1 cellular context compared by ENCODE assay signal in the genomic region with DNA sequence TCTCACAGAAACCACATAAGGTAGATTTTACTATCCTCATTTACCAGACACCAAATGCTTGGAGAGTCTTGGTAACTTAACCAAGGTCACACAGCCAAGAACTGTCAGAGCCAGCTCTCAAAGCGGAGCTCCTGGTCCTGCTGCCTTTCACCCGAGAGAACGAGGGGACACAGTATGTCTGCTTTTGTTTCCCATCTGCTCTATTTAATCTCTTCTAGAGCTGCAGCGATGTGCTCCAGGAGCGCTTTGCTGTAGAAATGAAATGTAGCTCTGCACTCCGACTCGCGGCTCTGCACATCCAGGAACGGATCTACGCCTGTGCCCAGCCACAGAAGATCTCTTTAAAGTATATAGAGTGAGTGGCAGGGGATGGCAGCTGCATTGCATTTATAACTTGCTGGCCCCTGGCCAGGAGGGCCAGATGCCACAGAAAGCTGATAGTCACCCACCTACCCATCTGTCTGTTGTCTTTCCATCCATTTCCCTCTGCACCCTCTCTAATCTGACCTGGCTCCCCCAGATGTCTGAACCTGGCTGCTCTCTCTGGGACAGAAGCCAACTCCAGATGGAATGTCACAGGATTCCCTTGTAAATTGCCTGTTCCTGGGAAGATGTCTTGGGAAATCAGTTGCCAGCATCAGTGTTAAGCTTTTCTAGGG.
TF ChIP-seq lines count a peak whose summit lies in the region.

No MANE protein-coding gene starts in this region.

TF ChIP-seq in H1, 55 proteins besides CTCF, POLR2A, EP300 and RAD21 (continued from another document):
- TF ChIP-seq, protein P1, sequence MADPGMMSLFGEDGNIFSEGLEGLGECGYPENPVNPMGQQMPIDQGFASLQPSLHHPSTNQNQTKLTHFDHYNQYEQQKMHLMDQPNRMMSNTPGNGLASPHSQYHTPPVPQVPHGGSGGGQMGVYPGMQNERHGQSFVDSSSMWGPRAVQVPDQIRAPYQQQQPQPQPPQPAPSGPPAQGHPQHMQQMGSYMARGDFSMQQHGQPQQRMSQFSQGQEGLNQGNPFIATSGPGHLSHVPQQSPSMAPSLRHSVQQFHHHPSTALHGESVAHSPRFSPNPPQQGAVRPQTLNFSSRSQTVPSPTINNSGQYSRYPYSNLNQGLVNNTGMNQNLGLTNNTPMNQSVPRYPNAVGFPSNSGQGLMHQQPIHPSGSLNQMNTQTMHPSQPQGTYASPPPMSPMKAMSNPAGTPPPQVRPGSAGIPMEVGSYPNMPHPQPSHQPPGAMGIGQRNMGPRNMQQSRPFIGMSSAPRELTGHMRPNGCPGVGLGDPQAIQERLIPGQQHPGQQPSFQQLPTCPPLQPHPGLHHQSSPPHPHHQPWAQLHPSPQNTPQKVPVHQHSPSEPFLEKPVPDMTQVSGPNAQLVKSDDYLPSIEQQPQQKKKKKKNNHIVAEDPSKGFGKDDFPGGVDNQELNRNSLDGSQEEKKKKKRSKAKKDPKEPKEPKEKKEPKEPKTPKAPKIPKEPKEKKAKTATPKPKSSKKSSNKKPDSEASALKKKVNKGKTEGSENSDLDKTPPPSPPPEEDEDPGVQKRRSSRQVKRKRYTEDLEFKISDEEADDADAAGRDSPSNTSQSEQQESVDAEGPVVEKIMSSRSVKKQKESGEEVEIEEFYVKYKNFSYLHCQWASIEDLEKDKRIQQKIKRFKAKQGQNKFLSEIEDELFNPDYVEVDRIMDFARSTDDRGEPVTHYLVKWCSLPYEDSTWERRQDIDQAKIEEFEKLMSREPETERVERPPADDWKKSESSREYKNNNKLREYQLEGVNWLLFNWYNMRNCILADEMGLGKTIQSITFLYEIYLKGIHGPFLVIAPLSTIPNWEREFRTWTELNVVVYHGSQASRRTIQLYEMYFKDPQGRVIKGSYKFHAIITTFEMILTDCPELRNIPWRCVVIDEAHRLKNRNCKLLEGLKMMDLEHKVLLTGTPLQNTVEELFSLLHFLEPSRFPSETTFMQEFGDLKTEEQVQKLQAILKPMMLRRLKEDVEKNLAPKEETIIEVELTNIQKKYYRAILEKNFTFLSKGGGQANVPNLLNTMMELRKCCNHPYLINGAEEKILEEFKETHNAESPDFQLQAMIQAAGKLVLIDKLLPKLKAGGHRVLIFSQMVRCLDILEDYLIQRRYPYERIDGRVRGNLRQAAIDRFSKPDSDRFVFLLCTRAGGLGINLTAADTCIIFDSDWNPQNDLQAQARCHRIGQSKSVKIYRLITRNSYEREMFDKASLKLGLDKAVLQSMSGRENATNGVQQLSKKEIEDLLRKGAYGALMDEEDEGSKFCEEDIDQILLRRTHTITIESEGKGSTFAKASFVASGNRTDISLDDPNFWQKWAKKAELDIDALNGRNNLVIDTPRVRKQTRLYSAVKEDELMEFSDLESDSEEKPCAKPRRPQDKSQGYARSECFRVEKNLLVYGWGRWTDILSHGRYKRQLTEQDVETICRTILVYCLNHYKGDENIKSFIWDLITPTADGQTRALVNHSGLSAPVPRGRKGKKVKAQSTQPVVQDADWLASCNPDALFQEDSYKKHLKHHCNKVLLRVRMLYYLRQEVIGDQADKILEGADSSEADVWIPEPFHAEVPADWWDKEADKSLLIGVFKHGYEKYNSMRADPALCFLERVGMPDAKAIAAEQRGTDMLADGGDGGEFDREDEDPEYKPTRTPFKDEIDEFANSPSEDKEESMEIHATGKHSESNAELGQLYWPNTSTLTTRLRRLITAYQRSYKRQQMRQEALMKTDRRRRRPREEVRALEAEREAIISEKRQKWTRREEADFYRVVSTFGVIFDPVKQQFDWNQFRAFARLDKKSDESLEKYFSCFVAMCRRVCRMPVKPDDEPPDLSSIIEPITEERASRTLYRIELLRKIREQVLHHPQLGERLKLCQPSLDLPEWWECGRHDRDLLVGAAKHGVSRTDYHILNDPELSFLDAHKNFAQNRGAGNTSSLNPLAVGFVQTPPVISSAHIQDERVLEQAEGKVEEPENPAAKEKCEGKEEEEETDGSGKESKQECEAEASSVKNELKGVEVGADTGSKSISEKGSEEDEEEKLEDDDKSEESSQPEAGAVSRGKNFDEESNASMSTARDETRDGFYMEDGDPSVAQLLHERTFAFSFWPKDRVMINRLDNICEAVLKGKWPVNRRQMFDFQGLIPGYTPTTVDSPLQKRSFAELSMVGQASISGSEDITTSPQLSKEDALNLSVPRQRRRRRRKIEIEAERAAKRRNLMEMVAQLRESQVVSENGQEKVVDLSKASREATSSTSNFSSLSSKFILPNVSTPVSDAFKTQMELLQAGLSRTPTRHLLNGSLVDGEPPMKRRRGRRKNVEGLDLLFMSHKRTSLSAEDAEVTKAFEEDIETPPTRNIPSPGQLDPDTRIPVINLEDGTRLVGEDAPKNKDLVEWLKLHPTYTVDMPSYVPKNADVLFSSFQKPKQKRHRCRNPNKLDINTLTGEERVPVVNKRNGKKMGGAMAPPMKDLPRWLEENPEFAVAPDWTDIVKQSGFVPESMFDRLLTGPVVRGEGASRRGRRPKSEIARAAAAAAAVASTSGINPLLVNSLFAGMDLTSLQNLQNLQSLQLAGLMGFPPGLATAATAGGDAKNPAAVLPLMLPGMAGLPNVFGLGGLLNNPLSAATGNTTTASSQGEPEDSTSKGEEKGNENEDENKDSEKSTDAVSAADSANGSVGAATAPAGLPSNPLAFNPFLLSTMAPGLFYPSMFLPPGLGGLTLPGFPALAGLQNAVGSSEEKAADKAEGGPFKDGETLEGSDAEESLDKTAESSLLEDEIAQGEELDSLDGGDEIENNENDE (IDR thresholded peaks at IDR 0.05; ENCODE audit: insufficient replicate concordance, low read length): no peak
- no peak for TF ChIP-seq TBP (IDR thresholded peaks at IDR 0.05; ENCODE audit: low read depth, low read length)
- no peak for TF ChIP-seq POU5F1 (IDR thresholded peaks at IDR 0.05; ENCODE audit: low read depth, low read length)
- TF ChIP-seq HDAC6 (IDR thresholded peaks at IDR 0.05; ENCODE audit: low read depth, low read length): no peak
- no peak for TF ChIP-seq SP4 (IDR thresholded peaks at IDR 0.05; ENCODE audit: low read length)
- no peak for TF ChIP-seq GABPA (IDR thresholded peaks at IDR 0.05; ENCODE audit: borderline replicate concordance, insufficient read depth, low read length)
- TF ChIP-seq CBX8 (IDR thresholded peaks at IDR 0.05; ENCODE audit: borderline replicate concordance, low read depth, low read length): no peak
- TF ChIP-seq, protein P2, sequence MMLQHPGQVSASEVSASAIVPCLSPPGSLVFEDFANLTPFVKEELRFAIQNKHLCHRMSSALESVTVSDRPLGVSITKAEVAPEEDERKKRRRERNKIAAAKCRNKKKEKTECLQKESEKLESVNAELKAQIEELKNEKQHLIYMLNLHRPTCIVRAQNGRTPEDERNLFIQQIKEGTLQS (IDR thresholded peaks at IDR 0.05; ENCODE audit: insufficient read depth, low read depth, low read length): no peak
- TF ChIP-seq TCF12 (IDR thresholded peaks at IDR 0.05; ENCODE audit: low read depth, low read length): no peak
